Comparison of ENCODE assay signal across 9 cellular contexts in genomic region chr10:22631646-22632278, GRCh38.
A peak's percentile ranks its signal among the peaks of the same experiment; 100 is the strongest.
DNase-seq lines count a peak whose midpoint lies in the region; ATAC-seq and FAIRE-seq lines count a peak whose summit lies in the region.
"Had no signal": no experiment of that assay in that cellular context is flagged by ENCODE, and none has a peak within 500 bp of the region (broad histone marks: within the 10 kb centered on the region; RNA-seq: fewer than 3 reads in every experiment).

No MANE protein-coding gene starts in this region.

- no peaks in the 10 kb centered on the region for H3K27me3 Mint-ChIP-seq in activated CD8-positive, alpha-beta T cell treated with anti-CD3 and anti-CD28 coated beads, Interleukin-2, amount 10 ng/mL, durations not matched to agents 7 days and 5 days (ENCODE audit: low read depth)
- no peaks in the 10 kb centered on the region for H3K27me3 Mint-ChIP-seq in stimulated activated memory B cell treated with anti-CD40 and anti-IgM and Interleukin-4, amounts not matched to agents 10 μg/mL and 1 μg/mL and 100 μg/mL, for 72 hours

- H3K36me3 Mint-ChIP-seq in activated CD8-positive, alpha-beta T cell treated with anti-CD3 and anti-CD28 coated beads, Interleukin-2, amount 10 ng/mL, durations not matched to agents 7 days and 5 days (ENCODE audit: low read depth) = peaks cover 45% of the 10 kb centered on the region
- H3K36me3 Mint-ChIP-seq in stimulated activated memory B cell treated with anti-CD40 and anti-IgM and Interleukin-4, amounts not matched to agents 10 μg/mL and 1 μg/mL and 100 μg/mL, for 72 hours = peaks cover 24% of the 10 kb centered on the region

- no peaks in the 10 kb centered on the region for H3K9me3 Mint-ChIP-seq in activated CD8-positive, alpha-beta T cell treated with anti-CD3 and anti-CD28 coated beads, Interleukin-2, amount 10 ng/mL, durations not matched to agents 7 days and 5 days (ENCODE audit: insufficient read depth)
- peaks cover 1% of the 10 kb centered on the region for H3K9me3 Mint-ChIP-seq in stimulated activated memory B cell treated with anti-CD40 and anti-IgM and Interleukin-4, amounts not matched to agents 10 μg/mL and 1 μg/mL and 100 μg/mL, for 72 hours

- peak; percentile 77 for FAIRE-seq in GM19239 (lab: Jason Lieb, UNC)

- H3K27ac Mint-ChIP-seq in activated CD8-positive, alpha-beta T cell treated with anti-CD3 and anti-CD28 coated beads, Interleukin-2, amount 10 ng/mL, durations not matched to agents 7 days and 5 days = peak overlapping the region; percentile 96
- peak overlapping the region; percentile 93 for H3K27ac Mint-ChIP-seq in stimulated activated memory B cell treated with anti-CD40 and anti-IgM and Interleukin-4, amounts not matched to agents 10 μg/mL and 1 μg/mL and 100 μg/mL, for 72 hours

- CTCF ChIA-PET in activated CD8-positive, alpha-beta T cell treated with anti-CD3 and anti-CD28 coated beads, Interleukin-2, amount 10 ng/mL, durations not matched to agents 7 days and 5 days (lab: Charles Lee) = interaction anchor here (0.9 to 5.3 kb wide), 11 partner anchors 9 to 59 kb away, joined by 3 to 32 read pairs (median 4); no protein-coding TSS in a partner anchor

- POLR2A ChIA-PET in activated CD8-positive, alpha-beta T cell treated with anti-CD3 and anti-CD28 coated beads, Interleukin-2, amount 10 ng/mL, durations not matched to agents 7 days and 5 days (lab: Charles Lee) = interaction anchor here (0.6 to 2.7 kb wide), 2 partner anchors 8 to 13 kb away, joined by 3 to 10 read pairs; no protein-coding TSS in a partner anchor

- H3K4me3 Mint-ChIP-seq in activated CD8-positive, alpha-beta T cell treated with anti-CD3 and anti-CD28 coated beads, Interleukin-2, amount 10 ng/mL, durations not matched to agents 7 days and 5 days = peak overlapping the region; percentile 3
- peak overlapping the region; percentile 61 for H3K4me3 Mint-ChIP-seq in stimulated activated memory B cell treated with anti-CD40 and anti-IgM and Interleukin-4, amounts not matched to agents 10 μg/mL and 1 μg/mL and 100 μg/mL, for 72 hours

- H3K4me1 Mint-ChIP-seq in activated CD8-positive, alpha-beta T cell treated with anti-CD3 and anti-CD28 coated beads, Interleukin-2, amount 10 ng/mL, durations not matched to agents 7 days and 5 days (ENCODE audit: low read depth) = peaks cover 92% of the 10 kb centered on the region
- H3K4me1 Mint-ChIP-seq in stimulated activated memory B cell treated with anti-CD40 and anti-IgM and Interleukin-4, amounts not matched to agents 10 μg/mL and 1 μg/mL and 100 μg/mL, for 72 hours = peaks cover 87% of the 10 kb centered on the region

- DNase-seq in GM19239 (ENCODE audit: insufficient read length, low spot score) = no peak
- no peak for DNase-seq in activated CD8-positive, alpha-beta T cell treated with anti-CD3 and anti-CD28 coated beads, Interleukin-2, amount 10 ng/mL, durations not matched to agents 7 days and 5 days
- peak; percentile 94 for DNase-seq in glomerular endothelial cell (ENCODE audit: extremely low read depth, low read depth, low spot score)
- DNase-seq in NCI-H1105 treated with DMSO at 0.1 percent for 48 hours (lab: John Stamatoyannopoulos, UW) = no peak
- DNase-seq in NK-92 (lab: John Stamatoyannopoulos, UW; ENCODE audit: unreplicated experiment) = no peak
- no peak for DNase-seq in NCI-H226
- DNase-seq: left colon, NCI-H1092 had no signal

- no peak for ATAC-seq in activated CD8-positive, alpha-beta T cell treated with anti-CD3 and anti-CD28 coated beads, Interleukin-2, amount 10 ng/mL, durations not matched to agents 7 days and 5 days
- ATAC-seq in stimulated activated memory B cell treated with anti-CD40 and anti-IgM and Interleukin-4, amounts not matched to agents 10 μg/mL and 1 μg/mL and 100 μg/mL, for 72 hours = no peak
- ATAC-seq: left colon had no signal
